ENCODE assay signal across 28 cellular contexts in the genomic region with DNA sequence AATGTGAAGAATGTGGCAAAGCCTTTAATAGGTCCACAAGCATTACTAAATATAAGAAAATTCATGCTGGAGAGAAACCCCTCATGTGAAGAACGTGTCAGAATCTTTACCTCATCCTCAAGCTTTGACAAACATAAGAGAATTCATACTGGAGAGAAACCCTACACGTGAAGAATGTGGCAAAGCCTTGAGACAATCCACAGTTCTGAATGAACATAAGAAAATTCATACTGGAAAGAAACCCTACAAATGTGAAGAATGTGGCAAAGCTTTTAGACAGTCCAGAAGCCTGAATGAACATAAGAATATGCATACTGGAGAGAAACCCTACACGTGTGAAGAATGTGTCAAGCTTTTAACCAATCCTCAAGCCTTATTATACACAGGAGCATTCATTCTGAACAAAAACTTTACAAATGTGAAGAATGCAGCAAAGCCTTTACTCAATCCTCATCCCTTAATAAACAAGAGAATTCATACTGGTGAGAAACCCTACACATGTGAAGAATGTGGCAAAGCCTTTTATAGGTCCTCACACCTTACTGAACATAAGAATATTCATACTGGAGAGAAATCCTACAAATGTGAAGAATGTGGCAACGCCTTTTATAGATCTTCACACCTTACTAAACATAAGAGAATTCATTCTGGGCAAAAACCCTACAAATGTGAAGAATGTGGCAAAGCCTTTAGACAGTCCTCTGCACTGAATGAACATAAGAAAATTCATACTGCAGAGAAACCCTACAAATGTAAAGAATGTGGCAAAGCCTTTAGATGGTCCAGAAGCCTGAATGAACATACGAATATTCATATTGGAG. TPM values are rescaled to one million over a fixed set of nuclear protein-coding genes. Genes with fewer than 3 reads are reported as not detected.
"Had no signal": no experiment of that assay in that cellular context is flagged by ENCODE, and none has a peak within 500 bp of the region (broad histone marks: within the 10 kb centered on the region; RNA-seq: fewer than 3 reads in every experiment).

No MANE protein-coding gene starts in this region.

- H3K9me3 ChIP-seq: prostate gland, testis had no signal

- H3K4me1 ChIP-seq: gastroesophageal sphincter, heart left ventricle, left lung, prostate gland, right atrium auricular region, stomach, testis, tibial artery had no signal

- H2AFZ ChIP-seq: hepatocyte had no signal

- H3K36me3 Mint-ChIP-seq: stimulated activated effector memory CD8-positive, alpha-beta T cell treated with anti-CD3 and anti-CD28 coated beads, Interleukin-12 subunit alpha, Interleukin-12 subunit beta, amount 100 ng/mL, for 72 hours had no signal

- H3K27me3 ChIP-seq: gastroesophageal sphincter, heart left ventricle, hepatocyte, left lung, right atrium auricular region, stomach, testis, tibial artery had no signal

- H3K79me2 ChIP-seq: hepatocyte had no signal

- H3K4me2 ChIP-seq: hepatocyte, smooth muscle cell had no signal

- DNase-seq: cortex of kidney; effector memory CD8-positive, alpha-beta T cell; foreskin fibroblast; heart left ventricle; left cardiac atrium; left lung; naive thymus-derived CD8-positive, alpha-beta T cell; nephron progenitor cell; nucleus accumbens; stimulated activated CD4-positive, alpha-beta T cell treated with anti-CD3 and anti-CD28 coated beads, Interleukin-12 subunit alpha, Interleukin-12 subunit beta, amount 100 ng/mL, for 4 hours; stimulated activated CD4-positive, alpha-beta T cell treated with anti-CD3 and anti-CD28 coated beads, Interleukin-1b, Interleukin-23, amount 100 ng/mL, for 48 hours; stimulated activated CD4-positive, alpha-beta T cell treated with anti-CD3 and anti-CD28 coated beads, Interleukin-4, amount 100 ng/mL, for 24 hours; stimulated activated naive CD4-positive, alpha-beta T cell treated with Interleukin-2 at 50 U/mL for 16 hours; stomach; substantia nigra; testis; tibial artery had no signal

- H3K27me3 Mint-ChIP-seq: effector memory CD8-positive, alpha-beta T cell; naive thymus-derived CD8-positive, alpha-beta T cell; type B pancreatic cell had no signal

- FAIRE-seq: islet of Langerhans had no signal

- H3K4me1 Mint-ChIP-seq: naive thymus-derived CD8-positive, alpha-beta T cell; nephron progenitor cell; stimulated activated effector memory CD8-positive, alpha-beta T cell treated with anti-CD3 and anti-CD28 coated beads, Interleukin-12 subunit alpha, Interleukin-12 subunit beta, amount 100 ng/mL, for 72 hours had no signal

- ATAC-seq: effector memory CD8-positive, alpha-beta T cell; esophagus mucosa; gastroesophageal sphincter; heart left ventricle; left cardiac atrium; left lung; naive thymus-derived CD8-positive, alpha-beta T cell; sciatic nerve; stimulated activated effector memory CD8-positive, alpha-beta T cell treated with anti-CD3 and anti-CD28 coated beads, Interleukin-12 subunit alpha, Interleukin-12 subunit beta, amount 100 ng/mL, for 72 hours had no signal

- H3K27ac ChIP-seq: epithelial cell of prostate, gastroesophageal sphincter, heart left ventricle, hepatocyte, left lung, prostate gland, right atrium auricular region, stomach, testis, tibial artery had no signal

- H3K36me3 ChIP-seq: prostate gland, right atrium auricular region had no signal

- H3K4me3 Mint-ChIP-seq: effector memory CD8-positive, alpha-beta T cell; naive thymus-derived CD8-positive, alpha-beta T cell; nephron progenitor cell; stimulated activated effector memory CD8-positive, alpha-beta T cell treated with anti-CD3 and anti-CD28 coated beads, Interleukin-12 subunit alpha, Interleukin-12 subunit beta, amount 100 ng/mL, for 72 hours; type B pancreatic cell had no signal

- H3K27ac Mint-ChIP-seq: effector memory CD8-positive, alpha-beta T cell; naive thymus-derived CD8-positive, alpha-beta T cell; nephron progenitor cell; stimulated activated effector memory CD8-positive, alpha-beta T cell treated with anti-CD3 and anti-CD28 coated beads, Interleukin-12 subunit alpha, Interleukin-12 subunit beta, amount 100 ng/mL, for 72 hours; type B pancreatic cell had no signal

- H3K4me3 ChIP-seq: gastroesophageal sphincter, heart left ventricle, hepatocyte, left lung, prostate gland, right atrium auricular region, smooth muscle cell, stomach, testis, tibial artery had no signal

RNA-seq across cellular contexts. Expression of a gene that starts 51.1 kb away (rescaled TPM):
- total RNA-seq: hepatocyte; left cardiac atrium; naive thymus-derived CD8-positive, alpha-beta T cell; right atrium auricular region; smooth muscle cell had no signal
- polyA plus RNA-seq: hepatocyte; naive thymus-derived CD8-positive, alpha-beta T cell; smooth muscle cell had no signal
